In genomic region chr10:97407211-97407951, GRCh38 we compare ENCODE assay signal across 7 cellular contexts. TPM values are rescaled to one million over a fixed set of nuclear protein-coding genes. Genes with fewer than 3 reads are reported as not detected.
DNase-seq lines count a peak whose midpoint lies in the region; ATAC-seq and TF ChIP-seq lines count a peak whose summit lies in the region.

No MANE protein-coding gene starts in this region.

- no peaks in the 10 kb centered on the region for H3K4me1 ChIP-seq in ovary (ENCODE audit: insufficient read depth)

- intact Hi-C loops in ovary (cut with DNase I) = loop anchor here in 1 of 4 donors (10.0 kb wide), 1 partner anchor 207 kb away; no protein-coding TSS in a partner anchor

- no peaks in the 10 kb centered on the region for H3K36me3 ChIP-seq in ovary

- peak; percentile 80 for ATAC-seq in HG02623 (IDR thresholded peaks at IDR 0.05; ENCODE audit: unreplicated experiment)
- peak; percentile 96 to 97 for ATAC-seq in activated naive CD4-positive, alpha-beta T cell treated with anti-CD3 and anti-CD28 coated beads, Interleukin-2, amount 50 U/mL, for 72 hours

- no peak for TF ChIP-seq EP300 in ovary (IDR thresholded peaks at IDR 0.05)

- H3K27me3 ChIP-seq in ovary = no peaks in the 10 kb centered on the region

- WGBS in ovary, 3 donors = 3 to 4% (median 4%) methylated on average over 10 of the region's 10 CpGs

- H3K36me3 Mint-ChIP-seq in activated naive CD4-positive, alpha-beta T cell treated with anti-CD3 and anti-CD28 coated beads, Interleukin-2, amount 50 U/mL, for 72 hours = peaks cover 0 to 4% of the 10 kb centered on the region in 2 donors

- peak; percentile 93 for DNase-seq in NAMALWA (ENCODE audit: low spot score)
- DNase-seq in SIG-M5 treated with dmso at 0.1 percent for 504 hours (lab: John Stamatoyannopoulos, UW; ENCODE audit: unreplicated experiment) = peak; percentile 90
- peak; percentile 63 to 80 for DNase-seq in activated naive CD4-positive, alpha-beta T cell treated with anti-CD3 and anti-CD28 coated beads, Interleukin-2, amount 50 U/mL, for 72 hours (ENCODE audit: low spot score in 2 of 2)
- peak; percentile 81 for DNase-seq in glomerular visceral epithelial cell (ENCODE audit: extremely low spot score)
- DNase-seq in ovary = peak in 3 of 5 donors; percentile 49 to 68 (median 66)

- H3K4me3 ChIP-seq in GM12875 (ENCODE audit: low read depth, low read length) (peak overlapping the region; percentile 16), ovary (no peak overlapping the region)

- no peak for TF ChIP-seq POLR2A in ovary (IDR thresholded peaks at IDR 0.05)

- H3K9me3 ChIP-seq in ovary = no peaks in the 10 kb centered on the region

- TF ChIP-seq CTCF in GM12875 (IDR thresholded peaks at IDR 0.05; ENCODE audit: borderline replicate concordance, insufficient read depth, low read depth, low read length) = peak; percentile 73
- TF ChIP-seq CTCF in ovary (IDR thresholded peaks at IDR 0.05) = peak; percentile 57 to 69 (median 64)

- H3K9me3 Mint-ChIP-seq in activated naive CD4-positive, alpha-beta T cell treated with anti-CD3 and anti-CD28 coated beads, Interleukin-2, amount 50 U/mL, for 72 hours = no peaks in the 10 kb centered on the region

- H3K27ac Mint-ChIP-seq in activated naive CD4-positive, alpha-beta T cell treated with anti-CD3 and anti-CD28 coated beads, Interleukin-2, amount 50 U/mL, for 72 hours = peak overlapping the region in 1 of 2 donors; percentile 72

- H3K27ac ChIP-seq in ovary = no peak overlapping the region

RNA-seq across cellular contexts. Expression of gene RRP12, which starts 6.2 kb away (rescaled TPM):
- 10 to 100 TPM; 41.4 to 43.1 TPM for total RNA-seq in activated naive CD4-positive, alpha-beta T cell treated with anti-CD3 and anti-CD28 coated beads, Interleukin-2, amount 50 U/mL, for 72 hours
- 10 to 100 TPM; 14.7 to 35.8 (median 24.4) TPM for total RNA-seq in ovary
- polyA plus RNA-seq in ovary = 1 to 10 TPM; 7.2 to 8.9 TPM

RNA-seq across cellular contexts. Expression of gene PGAM1, which starts 18.6 kb away (rescaled TPM):
- total RNA-seq in activated naive CD4-positive, alpha-beta T cell treated with anti-CD3 and anti-CD28 coated beads, Interleukin-2, amount 50 U/mL, for 72 hours = 1,000 to 10,000 TPM in 1 of 2 donors, 100 to 1,000 TPM in 1; 610 to 1,410 TPM
- 100 to 1,000 TPM in 6 of 7 donors, 10 to 100 TPM in 1; 98.7 to 233 (median 163) TPM for total RNA-seq in ovary
- polyA plus RNA-seq in ovary = 100 to 1,000 TPM; 114 to 255 TPM

RNA-seq across cellular contexts. Expression of gene EXOSC1, which starts 38.4 kb away (rescaled TPM):
- 10 to 100 TPM; 41.3 to 58.0 TPM for total RNA-seq in activated naive CD4-positive, alpha-beta T cell treated with anti-CD3 and anti-CD28 coated beads, Interleukin-2, amount 50 U/mL, for 72 hours
- 10 to 100 TPM; 22.1 to 38.3 (median 26.6) TPM for total RNA-seq in ovary
- polyA plus RNA-seq in ovary = 10 to 100 TPM; 26.9 to 36.2 TPM

RNA-seq across cellular contexts. Expression of gene ZDHHC16, which starts 38.6 kb away (rescaled TPM):
- total RNA-seq in activated naive CD4-positive, alpha-beta T cell treated with anti-CD3 and anti-CD28 coated beads, Interleukin-2, amount 50 U/mL, for 72 hours = 10 to 100 TPM; 25.4 to 45.0 TPM
- total RNA-seq in ovary = 10 to 100 TPM; 17.8 to 28.1 (median 26.2) TPM
- 10 to 100 TPM; 19.1 to 34.7 TPM for polyA plus RNA-seq in ovary
